Comparison of ENCODE assay signal across 19 cellular contexts in genomic region chr2:36337354-36337753, GRCh38. TPM values are rescaled to one million over a fixed set of nuclear protein-coding genes. Genes with fewer than 3 reads are reported as not detected.
A peak's percentile ranks its signal among the peaks of the same experiment; 100 is the strongest.
DNase-seq lines count a peak whose midpoint lies in the region; ATAC-seq lines count a peak whose summit lies in the region.
"Had no signal": no experiment of that assay in that cellular context is flagged by ENCODE, and none has a peak within 500 bp of the region (broad histone marks: within the 10 kb centered on the region; RNA-seq: fewer than 3 reads in every experiment).

No MANE protein-coding gene starts in this region.

- H3K9me3 Mint-ChIP-seq in activated CD8-positive, alpha-beta memory T cell treated with anti-CD3 and anti-CD28 coated beads, Interleukin-2, amount 10 ng/mL, durations not matched to agents 7 days and 5 days (ENCODE audit: low read depth): no peaks in the 10 kb centered on the region
- H3K9me3 Mint-ChIP-seq: CD4-positive, alpha-beta memory T cell had no signal

- H2AK5ac ChIP-seq in mesendoderm (ENCODE audit: low read length): no peak overlapping the region

- no peaks in the 10 kb centered on the region for H4K20me1 ChIP-seq in Karpas-422 (ENCODE audit: insufficient read depth, low read depth, low read length)

- no peak overlapping the region for H3K4me2 ChIP-seq in mesendoderm (ENCODE audit: low read length)
- no peak overlapping the region for H3K4me2 ChIP-seq in Karpas-422 (ENCODE audit: low read depth, low read length, poor library complexity, severe bottlenecking)

- H3K4ac ChIP-seq in mesendoderm (ENCODE audit: low read depth, low read length): no peak overlapping the region

- H4K5ac ChIP-seq in mesendoderm (ENCODE audit: low read length): no peak overlapping the region

- H3K27ac ChIP-seq in mesendoderm (ENCODE audit: low read depth, low read length) (no peak overlapping the region), Karpas-422 (ENCODE audit: low read length) (no peak overlapping the region)
- H3K27ac ChIP-seq: esophagus squamous epithelium, heart left ventricle, tibial artery had no signal

- H4K8ac ChIP-seq in mesendoderm (ENCODE audit: low read depth, low read length): no peak overlapping the region

- H3K9me2 ChIP-seq in Karpas-422 (replicated peaks; ENCODE audit: insufficient read depth, low read length): no peaks in the 10 kb centered on the region; the same call in 1 of the 2 replicates

- CTCF ChIA-PET in activated CD8-positive, alpha-beta memory T cell treated with anti-CD3 and anti-CD28 coated beads, Interleukin-2, amount 10 ng/mL, durations not matched to agents 7 days and 5 days (lab: Charles Lee): interaction anchor here (0.8 to 1.5 kb wide), 5 partner anchors 9 to 19 kb away, joined by 3 to 6 read pairs (median 3); partner anchors contain the start of gene CRIM1

- no peak overlapping the region for H2AFZ ChIP-seq in Karpas-422 (ENCODE audit: low read length)

- no peak overlapping the region for H3K27ac Mint-ChIP-seq in activated CD8-positive, alpha-beta memory T cell treated with anti-CD3 and anti-CD28 coated beads, Interleukin-2, amount 10 ng/mL, durations not matched to agents 7 days and 5 days
- H3K27ac Mint-ChIP-seq: CD4-positive, alpha-beta memory T cell had no signal

- H3K79me2 ChIP-seq in mesendoderm (ENCODE audit: control insufficient read depth, insufficient read depth, low read length): no peaks in the 10 kb centered on the region
- H3K79me2 ChIP-seq in Karpas-422 (ENCODE audit: low read length): no peaks in the 10 kb centered on the region

- no peaks in the 10 kb centered on the region for H3K9me3 ChIP-seq in Karpas-422 (ENCODE audit: low read length)
- H3K9me3 ChIP-seq: esophagus squamous epithelium, heart left ventricle, tibial artery had no signal

- no peak overlapping the region for H3K23ac ChIP-seq in mesendoderm (ENCODE audit: low read length)

- H2BK5ac ChIP-seq in mesendoderm (ENCODE audit: low read length): no peak overlapping the region

- H3K36me3 ChIP-seq in mesendoderm (ENCODE audit: control insufficient read depth, insufficient read depth, low read length): no peaks in the 10 kb centered on the region
- no peaks in the 10 kb centered on the region for H3K36me3 ChIP-seq in Karpas-422 (ENCODE audit: insufficient read depth, low read length)
- H3K36me3 ChIP-seq: brain microvascular endothelial cell, esophagus squamous epithelium, heart left ventricle, tibial artery had no signal

- H3K18ac ChIP-seq in mesendoderm (ENCODE audit: low read length): no peak overlapping the region

- peaks cover 5% of the 10 kb centered on the region for H3K27me3 Mint-ChIP-seq in activated CD8-positive, alpha-beta memory T cell treated with anti-CD3 and anti-CD28 coated beads, Interleukin-2, amount 10 ng/mL, durations not matched to agents 7 days and 5 days
- H3K27me3 Mint-ChIP-seq: CD4-positive, alpha-beta memory T cell had no signal

- H3K4me3 ChIP-seq in mesendoderm (ENCODE audit: low read length) (no peak overlapping the region), Karpas-422 (ENCODE audit: low read length) (no peak overlapping the region)
- H3K4me3 ChIP-seq: esophagus squamous epithelium, heart left ventricle, tibial artery had no signal

- peaks cover 2% of the 10 kb centered on the region for H3K36me3 Mint-ChIP-seq in activated CD8-positive, alpha-beta memory T cell treated with anti-CD3 and anti-CD28 coated beads, Interleukin-2, amount 10 ng/mL, durations not matched to agents 7 days and 5 days
- H3K36me3 Mint-ChIP-seq: CD4-positive, alpha-beta memory T cell had no signal

- H3K4me1 ChIP-seq in mesendoderm (ENCODE audit: control insufficient read depth, low read depth, low read length): no peaks in the 10 kb centered on the region
- no peaks in the 10 kb centered on the region for H3K4me1 ChIP-seq in Karpas-422 (ENCODE audit: low read length)
- H3K4me1 ChIP-seq: esophagus squamous epithelium, heart left ventricle, tibial artery had no signal

- no peak overlapping the region for H2BK120ac ChIP-seq in mesendoderm (ENCODE audit: low read depth, low read length)

- no peak for DNase-seq in activated CD8-positive, alpha-beta memory T cell treated with anti-CD3 and anti-CD28 coated beads, Interleukin-2, amount 10 ng/mL, durations not matched to agents 7 days and 5 days
- no peak for DNase-seq in activated CD8-positive, alpha-beta memory T cell treated with anti-CD3 and anti-CD28 coated beads for 24 hours
- DNase-seq in mesendoderm (no peak), EL (no peak), Karpas-422 (no peak), head of caudate nucleus (no peak)
- DNase-seq: activated naive CD4-positive, alpha-beta T cell treated with anti-CD3 and anti-CD28 coated beads, Interleukin-2, amount 50 U/mL, for 16 hours; brain microvascular endothelial cell; CD4-positive, alpha-beta memory T cell; esophagus squamous epithelium; heart left ventricle; mesenchymal stem cell; NCI-H1417 treated with DMSO at 0.1 percent for 48 hours; NCI-H510A; right cardiac atrium; stimulated activated CD8-positive, alpha-beta memory T cell treated with anti-CD3 and anti-CD28 coated beads, Interleukin-4, amount 100 ng/mL, for 48 hours; tibial artery had no signal

- peak overlapping the region; percentile 74 for H2BK15ac ChIP-seq in mesendoderm (replicated peaks; ENCODE audit: low read depth)

- ATAC-seq in activated CD8-positive, alpha-beta memory T cell treated with anti-CD3 and anti-CD28 coated beads, Interleukin-2, amount 10 ng/mL, durations not matched to agents 7 days and 5 days: peak; percentile 81
- ATAC-seq in GM21619 (IDR thresholded peaks at IDR 0.05; ENCODE audit: unreplicated experiment) (peak; percentile 74), HG03175 (IDR thresholded peaks at IDR 0.05; ENCODE audit: unreplicated experiment) (peak; percentile 45)
- ATAC-seq: heart left ventricle, right cardiac atrium had no signal

- no peak overlapping the region for H3K4me3 Mint-ChIP-seq in activated CD8-positive, alpha-beta memory T cell treated with anti-CD3 and anti-CD28 coated beads, Interleukin-2, amount 10 ng/mL, durations not matched to agents 7 days and 5 days
- H3K4me3 Mint-ChIP-seq: CD4-positive, alpha-beta memory T cell had no signal

- peaks cover 25% of the 10 kb centered on the region for H3K4me1 Mint-ChIP-seq in activated CD8-positive, alpha-beta memory T cell treated with anti-CD3 and anti-CD28 coated beads, Interleukin-2, amount 10 ng/mL, durations not matched to agents 7 days and 5 days

- H3K27me3 ChIP-seq in mesendoderm (ENCODE audit: insufficient read depth, low read length, poor library complexity) (no peaks in the 10 kb centered on the region), Karpas-422 (ENCODE audit: low read length) (no peaks in the 10 kb centered on the region)
- H3K27me3 ChIP-seq: brain microvascular endothelial cell, esophagus squamous epithelium, tibial artery had no signal

- intact Hi-C loops in head of caudate nucleus (cut with DNase I): no loop called here

- no peaks in the 10 kb centered on the region for H3K79me1 ChIP-seq in mesendoderm (ENCODE audit: low read length)

- H3K56ac ChIP-seq in mesendoderm (ENCODE audit: low read length): no peak overlapping the region

- H3K9ac ChIP-seq in mesendoderm (ENCODE audit: low read length): no peak overlapping the region
- H3K9ac ChIP-seq in Karpas-422 (ENCODE audit: low read length): no peak overlapping the region

RNA-seq across cellular contexts. Expression of gene CRIM1, which starts 18.2 kb away (rescaled TPM):
- 10 to 100 TPM; 12.6 to 17.6 TPM for total RNA-seq in activated CD8-positive, alpha-beta memory T cell treated with anti-CD3 and anti-CD28 coated beads, Interleukin-2, amount 10 ng/mL, durations not matched to agents 7 days and 5 days
- polyA plus RNA-seq in mesendoderm (2013, experiment 1 of 2): 14.5 TPM
- polyA plus RNA-seq in mesendoderm (2013, experiment 2 of 2): 14.5 TPM
- not detected in 2 replicates for total RNA-seq in Karpas-422 (2014; rRNA removed; shearing (Covaris generic); ENCODE audit: low replicate concordance)

Comparison
In these comparisons a context has a peak if more than half of its experiments do, and no peak if none do; other contexts are left out.
1. RNA of gene CRIM1, which starts 18.2 kb away (total RNA-seq): 12.6 to 17.6 TPM in activated CD8-positive, alpha-beta memory T cell treated with anti-CD3 and anti-CD28 coated beads, Interleukin-2, amount 10 ng/mL, durations not matched to agents 7 days and 5 days; not detected in Karpas-422; every median in the first group is over 10 times any median in the second.
2. Peak in every context shown above with its lines, with median percentiles within 50 percentile points of each other: ATAC-seq.